ENCODE assay signal across 22 cellular contexts in genomic region chr9:135530146-135530545, GRCh38. TPM values are rescaled to one million over a fixed set of nuclear protein-coding genes. Genes with fewer than 3 reads are reported as not detected.
DNase-seq lines count a peak whose midpoint lies in the region; ATAC-seq and TF ChIP-seq lines count a peak whose summit lies in the region.
"Had no signal": no experiment of that assay in that cellular context is flagged by ENCODE, and none has a peak within 500 bp of the region (broad histone marks: within the 10 kb centered on the region; RNA-seq: fewer than 3 reads in every experiment).

No MANE protein-coding gene starts in this region.

- POLR2A ChIA-PET in activated CD4-positive, alpha-beta memory T cell treated with anti-CD3 and anti-CD28 coated beads, Interleukin-2, amount 10 ng/mL, durations not matched to agents 7 days and 5 days (lab: Charles Lee): no interaction called here

- H3K27ac ChIP-seq in coronary artery: no peak overlapping the region
- no peak overlapping the region for H3K27ac ChIP-seq in stomach
- H3K27ac ChIP-seq: BLaER1 treated with 17β-estradiol and CSF1 and Interleukin-3, amounts not matched to agents 10 nM and 100 nM; GM23248; HL-60 had no signal

- CTCF ChIA-PET in activated CD4-positive, alpha-beta memory T cell treated with anti-CD3 and anti-CD28 coated beads, Interleukin-2, amount 10 ng/mL, durations not matched to agents 7 days and 5 days (lab: Charles Lee): no interaction called here

- H3K4me3 Mint-ChIP-seq in activated CD4-positive, alpha-beta memory T cell treated with anti-CD3 and anti-CD28 coated beads, Interleukin-2, amount 10 ng/mL, durations not matched to agents 7 days and 5 days: no peak overlapping the region
- H3K4me3 Mint-ChIP-seq: CD8-positive, alpha-beta T cell had no signal

- DNase-seq in activated CD4-positive, alpha-beta memory T cell treated with anti-CD3 and anti-CD28 coated beads, Interleukin-2, amount 10 ng/mL, durations not matched to agents 7 days and 5 days: no peak
- DNase-seq in coronary artery (ENCODE audit: low spot score) (peak; percentile 12), stomach (peak; percentile 19), GM20000 (ENCODE audit: low spot score) (no peak)
- DNase-seq: Calu3; CD8-positive, alpha-beta T cell; GF-D8; GM23248; IMR-90; Karpas-422; NCI-H1417 treated with DMSO at 0.1 percent for 48 hours; NCI-H2029; NCI-H2171; NCI-H446; NCI-H526 treated with DMSO at 0.1 percent for 48 hours had no signal

- H3K27me3 ChIP-seq in stomach: peaks cover 0 to 55% (median 0%) of the 10 kb centered on the region in 3 donors

- peaks cover 0 to 7% (median 0%) of the 10 kb centered on the region in 4 donors for H3K9me3 ChIP-seq in stomach
- H3K9me3 ChIP-seq: HAP-1 had no signal

- intact Hi-C loops in stomach (cut with DNase I; ENCODE audit: low total_unique reads): no loop called here

- H3K4me1 ChIP-seq in stomach: no peaks in the 10 kb centered on the region
- H3K4me1 ChIP-seq: HAP-1 had no signal

- H3K9me3 Mint-ChIP-seq in activated CD4-positive, alpha-beta memory T cell treated with anti-CD3 and anti-CD28 coated beads, Interleukin-2, amount 10 ng/mL, durations not matched to agents 7 days and 5 days: no peaks in the 10 kb centered on the region
- H3K9me3 Mint-ChIP-seq: CD8-positive, alpha-beta T cell had no signal

- H3K36me3 Mint-ChIP-seq in activated CD4-positive, alpha-beta memory T cell treated with anti-CD3 and anti-CD28 coated beads, Interleukin-2, amount 10 ng/mL, durations not matched to agents 7 days and 5 days (ENCODE audit: low read depth): no peaks in the 10 kb centered on the region
- H3K36me3 Mint-ChIP-seq: CD8-positive, alpha-beta T cell had no signal

- H3K36me3 ChIP-seq in stomach: no peaks in the 10 kb centered on the region
- H3K36me3 ChIP-seq: BLaER1 treated with 17β-estradiol and CSF1 and Interleukin-3, amounts not matched to agents 10 nM and 100 nM; HAP-1 had no signal

- H3K27me3 Mint-ChIP-seq in activated CD4-positive, alpha-beta memory T cell treated with anti-CD3 and anti-CD28 coated beads, Interleukin-2, amount 10 ng/mL, durations not matched to agents 7 days and 5 days: peaks cover 13% of the 10 kb centered on the region

- TF ChIP-seq CTCF in coronary artery (IDR thresholded peaks at IDR 0.05) (no peak), stomach (IDR thresholded peaks at IDR 0.05) (no peak), GM20000 (IDR thresholded peaks at IDR 0.05; ENCODE audit: extremely low read depth, missing control alignments) (no peak)

- no peak for TF ChIP-seq EP300 in stomach (IDR thresholded peaks at IDR 0.05)

- peaks cover 19% of the 10 kb centered on the region for H3K4me1 Mint-ChIP-seq in activated CD4-positive, alpha-beta memory T cell treated with anti-CD3 and anti-CD28 coated beads, Interleukin-2, amount 10 ng/mL, durations not matched to agents 7 days and 5 days

- H3K4me3 ChIP-seq in coronary artery: no peak overlapping the region
- no peak overlapping the region for H3K4me3 ChIP-seq in stomach
- H3K4me3 ChIP-seq: BLaER1 treated with 17β-estradiol and CSF1 and Interleukin-3, amounts not matched to agents 10 nM and 100 nM; GM23248; HAP-1 had no signal

- no peak for ATAC-seq in GM21825 (IDR thresholded peaks at IDR 0.05; ENCODE audit: unreplicated experiment)
- ATAC-seq: CD8-positive, alpha-beta T cell; Panc1 had no signal

- 60 to 77% (median 69%) methylated on average over 5 of the region's 5 CpGs for WGBS in stomach, 5 donors

- H3K27ac Mint-ChIP-seq in activated CD4-positive, alpha-beta memory T cell treated with anti-CD3 and anti-CD28 coated beads, Interleukin-2, amount 10 ng/mL, durations not matched to agents 7 days and 5 days: peak overlapping the region; percentile 22
- H3K27ac Mint-ChIP-seq: CD8-positive, alpha-beta T cell had no signal

- no peak for TF ChIP-seq POLR2A in stomach (IDR thresholded peaks at IDR 0.05)

RNA-seq across cellular contexts. Expression of gene LCN1, which starts 8.9 kb away (rescaled TPM):
- total RNA-seq in activated CD4-positive, alpha-beta memory T cell treated with anti-CD3 and anti-CD28 coated beads, Interleukin-2, amount 10 ng/mL, durations not matched to agents 7 days and 5 days: not detected
- total RNA-seq in stomach: not detected
- polyA plus RNA-seq in stomach: not detected
- total RNA-seq: Calu3; CD8-positive, alpha-beta T cell; GM23248; HT1080; IMR-90; MCF 10A had no signal
- polyA plus RNA-seq: GM23248, IMR-90 had no signal

RNA-seq across cellular contexts. Expression of gene OBP2A, which starts 15.8 kb away (rescaled TPM):
- not detected for total RNA-seq in activated CD4-positive, alpha-beta memory T cell treated with anti-CD3 and anti-CD28 coated beads, Interleukin-2, amount 10 ng/mL, durations not matched to agents 7 days and 5 days
- total RNA-seq in stomach: not detected
- not detected for polyA plus RNA-seq in stomach
- total RNA-seq: Calu3; CD8-positive, alpha-beta T cell; GM23248; IMR-90; MCF 10A had no signal
- polyA plus RNA-seq: GM23248, IMR-90 had no signal

RNA-seq across cellular contexts. Expression of gene MRPS2, which starts 29.7 kb away (rescaled TPM):
- total RNA-seq in activated CD4-positive, alpha-beta memory T cell treated with anti-CD3 and anti-CD28 coated beads, Interleukin-2, amount 10 ng/mL, durations not matched to agents 7 days and 5 days: 10 to 100 TPM; 33.8 to 37.5 TPM
- 10 to 100 TPM in 3 of 5 donors, 1 to 10 TPM in 2; 1.8 to 46.3 (median 36.2) TPM for total RNA-seq in stomach
- polyA plus RNA-seq in stomach: 10 to 100 TPM; 35.7 to 54.7 (median 44.0) TPM

RNA-seq across cellular contexts. Expression of gene PAEP, which starts 31.4 kb away (rescaled TPM):
- not detected for total RNA-seq in activated CD4-positive, alpha-beta memory T cell treated with anti-CD3 and anti-CD28 coated beads, Interleukin-2, amount 10 ng/mL, durations not matched to agents 7 days and 5 days
- not detected for total RNA-seq in stomach
- polyA plus RNA-seq in stomach: not detected
- total RNA-seq: CD8-positive, alpha-beta T cell; GM23248; IMR-90; MCF 10A had no signal
- polyA plus RNA-seq: GM23248, IMR-90 had no signal

RNA-seq across cellular contexts. Expression of gene PPP1R26, which starts 50.6 kb away (rescaled TPM):
- 1 to 10 TPM; 2.9 to 4.7 TPM for total RNA-seq in activated CD4-positive, alpha-beta memory T cell treated with anti-CD3 and anti-CD28 coated beads, Interleukin-2, amount 10 ng/mL, durations not matched to agents 7 days and 5 days
- 10 to 100 TPM; 11.6 to 22.8 (median 15.4) TPM for total RNA-seq in stomach
- 1 to 10 TPM; 5.3 to 7.4 (median 6.8) TPM for polyA plus RNA-seq in stomach

Comparison
In these comparisons a context has a peak if more than half of its experiments do, and no peak if none do; other contexts are left out.
1. DNase-seq: peak in coronary artery (single experiment) and stomach (single experiment); none in activated CD4-positive, alpha-beta memory T cell treated with anti-CD3 and anti-CD28 coated beads, Interleukin-2, amount 10 ng/mL, durations not matched to agents 7 days and 5 days (single experiment) and GM20000 (single experiment).